In genomic region chr12:9644985-9645531, GRCh38 we compare ENCODE assay signal across 1 cellular context.
TF ChIP-seq lines count a peak whose summit lies in the region.

No MANE protein-coding gene starts in this region.

TF ChIP-seq in HepG2, 621 proteins besides CTCF, POLR2A, EP300 and RAD21:
- peak; percentile 72; the same call in 1 of the 2 replicates for TF ChIP-seq ZNF431 (CRISPR knock-in tag; IDR thresholded peaks at IDR 0.05; ENCODE audit: borderline replicate concordance, low read depth)
